ENCODE assay signal across 10 cellular contexts in the genomic region with DNA sequence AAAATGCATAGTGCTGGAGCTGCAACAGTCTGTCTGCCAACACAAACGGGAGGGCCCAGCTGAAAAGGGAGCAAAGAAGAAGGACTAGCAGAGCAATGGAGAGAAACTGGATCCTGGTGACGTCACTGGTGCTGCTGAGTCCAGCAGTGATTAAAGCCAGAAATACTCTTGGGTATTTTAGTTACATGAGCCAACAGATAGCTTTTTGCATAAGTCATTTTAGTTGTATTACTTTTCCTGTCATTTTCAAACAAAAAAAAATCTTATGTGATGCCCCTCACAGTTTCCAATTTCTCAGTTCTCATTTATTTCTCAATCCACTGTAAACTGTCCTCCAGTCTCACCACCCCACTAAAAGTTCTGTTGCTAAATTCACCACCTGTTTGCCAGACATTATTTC. TPM values are rescaled to one million over a fixed set of nuclear protein-coding genes. Genes with fewer than 3 reads are reported as not detected.
DNase-seq lines count a peak whose midpoint lies in the region; ATAC-seq, FAIRE-seq and TF ChIP-seq lines count a peak whose summit lies in the region.
"Had no signal": no experiment of that assay in that cellular context is flagged by ENCODE, and none has a peak within 500 bp of the region (broad histone marks: within the 10 kb centered on the region; RNA-seq: fewer than 3 reads in every experiment).

No MANE protein-coding gene starts in this region.

- H2BK20ac ChIP-seq in IMR-90 (ENCODE audit: low read depth, low read length): peak overlapping the region; percentile 70

- POLR2A ChIA-PET in IMR-90 (lab: Charles Lee; ENCODE audit: unreplicated experiment): interaction anchor here (0.6 kb wide), 1 partner anchor 25 kb away, joined by 18 read pairs; no protein-coding TSS in a partner anchor
- POLR2A ChIA-PET in naive thymus-derived CD8-positive, alpha-beta T cell (lab: Charles Lee): interaction anchor here (0.6 kb wide), 1 partner anchor 239 kb away, joined by 3 read pairs; no protein-coding TSS in a partner anchor

- TF ChIP-seq RAD21 in IMR-90 (IDR thresholded peaks at IDR 0.05; ENCODE audit: low read length): no peak

- no peaks in the 10 kb centered on the region for H3K36me3 Mint-ChIP-seq in naive thymus-derived CD8-positive, alpha-beta T cell

- CTCF ChIA-PET in IMR-90 (lab: Yijun Ruan, JAX): interaction anchor here (0.6 to 1.1 kb wide), 4 partner anchors 8 to 179 kb away, joined by 3 read pairs; no protein-coding TSS in a partner anchor

- H3K4me1 Mint-ChIP-seq in naive thymus-derived CD8-positive, alpha-beta T cell: peaks cover 0 to 1% (median 0%) of the 10 kb centered on the region in 4 donors

- 0% methylated on average over 1 of the region's 2 CpGs; no CpG with 5 or more reads in 1 of the 2 experiments for WGBS in IMR-90 (ENCODE audit: extremely low coverage in 2 of 2, insufficient read length in 1 of 2), 2 experiments

- TF ChIP-seq POLR2A in IMR-90 (IDR thresholded peaks at IDR 0.05; ENCODE audit: low read depth, low read length): no peak

- dilution Hi-C loops in IMR-90 (cut with HindIII; ENCODE audit: low sequenced_read_pairs, unreplicated experiment): no loop called here

- H3K79me1 ChIP-seq in IMR-90 (ENCODE audit: low read depth in 1 of 2, low read length in 2 of 2): peaks cover 0 to 10% of the 10 kb centered on the region in 2 experiments; a peak in 1 of 4 replicates

- intact Hi-C loops in IMR-90 (cut with micrococcal nuclease) (no loop called here), left colon (cut with DNase I, micrococcal nuclease) (no loop called here)

- peak; percentile 99 for DNase-seq in IMR-90
- DNase-seq in cardiac fibroblast (ENCODE audit: low read depth in 2 of 2): peak; percentile 96
- peak; percentile 18 to 30 for DNase-seq in left colon
- DNase-seq in thoracic aorta (ENCODE audit: low spot score): peak; percentile 52
- no peak for DNase-seq in naive thymus-derived CD8-positive, alpha-beta T cell
- no peak for DNase-seq in GM19239 (ENCODE audit: insufficient read length, low spot score)
- DNase-seq in NCI-H2171 treated with DMSO at 0.1 percent for 48 hours (lab: John Stamatoyannopoulos, UW): no peak
- DNase-seq: cerebellar nuclear complex had no signal

- no peak overlapping the region for H4K5ac ChIP-seq in IMR-90 (ENCODE audit: low read depth, low read length)

- H3K4me1 ChIP-seq in IMR-90 (ENCODE audit: control insufficient read depth, insufficient read depth, low read length) (peaks cover 11% of the 10 kb centered on the region), thoracic aorta (ENCODE audit: control insufficient read depth in 1 of 2, low read depth in 2 of 2) (peaks cover 22 to 29% of the 10 kb centered on the region in 2 donors)
- H3K4me1 ChIP-seq: parathyroid adenoma had no signal

- peak overlapping the region; percentile 57; the same call in 1 of the 2 replicates for H3K4ac ChIP-seq in IMR-90 (ENCODE audit: low read depth, low read length)

- in situ Hi-C loops in IMR-90 (cut with MboI; ENCODE audit: low sequenced_read_pairs): no loop called here

- no peak overlapping the region for H3K4me3 Mint-ChIP-seq in naive thymus-derived CD8-positive, alpha-beta T cell

- peak overlapping the region; percentile 84; the same call in 1 of the 3 replicates for H2BK15ac ChIP-seq in IMR-90 (ENCODE audit: low read depth, low read length)

- FAIRE-seq in GM19239 (lab: Jason Lieb, UNC): no peak

- no peak overlapping the region for H3K4me3 ChIP-seq in IMR-90 (ENCODE audit: insufficient read depth, low read depth, low read length)
- H3K4me3 ChIP-seq in cardiac fibroblast (replicated peaks in 1 of 2; ENCODE audit: low read depth in 2 of 2, low read length in 2 of 2): no peak overlapping the region
- H3K4me3 ChIP-seq in thoracic aorta: peak overlapping the region; percentile 25

- no peak overlapping the region for H2AFZ ChIP-seq in IMR-90 (replicated peaks; ENCODE audit: low read length, poor library complexity)
- H2AFZ ChIP-seq: parathyroid adenoma had no signal

- H2BK5ac ChIP-seq in IMR-90 (ENCODE audit: low read depth, low read length, poor library complexity, severe bottlenecking): peak overlapping the region; percentile 91

- ATAC-seq in IMR-90 (ENCODE audit: low read depth) (peak; percentile 77), left colon (no peak), thoracic aorta (ENCODE audit: insufficient number of reproducible peaks, low FRiP score, low read depth) (peak; percentile 90), GM18861 (IDR thresholded peaks at IDR 0.05; ENCODE audit: unreplicated experiment) (no peak)
- ATAC-seq in naive thymus-derived CD8-positive, alpha-beta T cell: no peak

- no peak for TF ChIP-seq CTCF in IMR-90 (conservative IDR thresholded peaks at IDR 0.05; ENCODE audit: low read depth, low read length)
- TF ChIP-seq CTCF in cardiac fibroblast (IDR thresholded peaks at IDR 0.05; ENCODE audit: low read depth, low read length): no peak
- no peak for TF ChIP-seq CTCF in thoracic aorta (IDR thresholded peaks at IDR 0.05)

- no peaks in the 10 kb centered on the region for H3K27me3 ChIP-seq in IMR-90 (ENCODE audit: control insufficient read depth, insufficient read depth, low read length)
- no peaks in the 10 kb centered on the region for H3K27me3 ChIP-seq in thoracic aorta (replicated peaks; ENCODE audit: insufficient read depth)

- H4K91ac ChIP-seq in IMR-90 (ENCODE audit: insufficient read depth, low read depth, low read length): peak overlapping the region; percentile 77; the same call in 1 of the 2 replicates

- H3K27ac Mint-ChIP-seq in naive thymus-derived CD8-positive, alpha-beta T cell: no peak overlapping the region

- H3K4me2 ChIP-seq in IMR-90 (ENCODE audit: low read depth, low read length): peak overlapping the region; percentile 47; the same call in 1 of the 2 replicates

- no TSS peak for BruUV-seq in IMR-90 (replicated peaks; lab: Mats Ljungman, UMichigan)

- no peaks in the 10 kb centered on the region for H4K20me1 ChIP-seq in IMR-90 (ENCODE audit: insufficient read depth, low read length)

- H3K18ac ChIP-seq in IMR-90 (ENCODE audit: low read depth, low read length): peak overlapping the region; percentile 61; the same call in 1 of the 2 replicates

- peak overlapping the region; percentile 26; the same call in 1 of the 2 replicates for H3K14ac ChIP-seq in IMR-90 (replicated peaks; ENCODE audit: low read depth, low read length)

- H3K9me3 ChIP-seq in IMR-90 (ENCODE audit: control insufficient read depth, insufficient read depth, low read length) (no peaks in the 10 kb centered on the region), thoracic aorta (no peaks in the 10 kb centered on the region)

- H3K9ac ChIP-seq in IMR-90 (ENCODE audit: low read depth, low read length): peak overlapping the region; percentile 24; the same call in 1 of the 2 replicates
- H3K9ac ChIP-seq: parathyroid adenoma had no signal

- peaks cover 9% of the 10 kb centered on the region; the same call in 1 of the 2 replicates for H3K9me1 ChIP-seq in IMR-90 (ENCODE audit: insufficient read depth, low read length)

- no peaks in the 10 kb centered on the region for H3K9me3 Mint-ChIP-seq in naive thymus-derived CD8-positive, alpha-beta T cell

- H2AK9ac ChIP-seq in IMR-90 (replicated peaks; ENCODE audit: low read depth, low read length, poor library complexity): no peak overlapping the region

- peak overlapping the region; percentile 80 for H2BK120ac ChIP-seq in IMR-90 (ENCODE audit: low read depth, low read length)

- H3K27ac ChIP-seq in IMR-90 (ENCODE audit: insufficient read depth, low read length) (peak overlapping the region; percentile 18), thoracic aorta (peak overlapping the region; percentile 46 to 69)
- H3K27ac ChIP-seq: parathyroid adenoma had no signal

- H3K27me3 Mint-ChIP-seq in naive thymus-derived CD8-positive, alpha-beta T cell: peaks cover 0 to 3% (median 0%) of the 10 kb centered on the region in 5 donors

- H3K56ac ChIP-seq in IMR-90 (ENCODE audit: extremely low read depth, insufficient read depth, low read length): peak overlapping the region; percentile 50

- 0 out of 2 replicates have a peak overlapping the region, but pooled peaks have one; percentile 6 for H3K23ac ChIP-seq in IMR-90 (ENCODE audit: low read depth, low read length)

- peak overlapping the region; percentile 71 to 79 for H4K8ac ChIP-seq in IMR-90 (ENCODE audit: low read depth in 2 of 2, low read length in 2 of 2)

- H2AK5ac ChIP-seq in IMR-90 (ENCODE audit: low read depth, low read length): no peak overlapping the region

- H3K36me3 ChIP-seq in IMR-90 (ENCODE audit: control insufficient read depth, insufficient read depth, low read length) (no peaks in the 10 kb centered on the region), thoracic aorta (no peaks in the 10 kb centered on the region)

TF ChIP-seq in IMR-90, 13 proteins besides CTCF, POLR2A, EP300 and RAD21:
- TF ChIP-seq MAFK (IDR thresholded peaks at IDR 0.05; ENCODE audit: low read depth, low read length) (peak; percentile 2; the same call in 1 of the 2 replicates), RCOR1 (IDR thresholded peaks at IDR 0.05; ENCODE audit: insufficient replicate concordance, low read length) (no peak), SMC3 (IDR thresholded peaks at IDR 0.05; ENCODE audit: low read depth, low read length) (no peak; the same call in 1 of the 2 replicates), BHLHE40 (IDR thresholded peaks at IDR 0.05; ENCODE audit: low read depth, low read length) (no peak), RFX5 (IDR thresholded peaks at IDR 0.05; ENCODE audit: low read depth, low read length) (0 out of 2 replicates have a peak, but pooled peaks have one; percentile 10), FOS (IDR thresholded peaks at IDR 0.05; ENCODE audit: low read depth, low read length) (peak; percentile 42; the same call in 1 of the 2 replicates), MAZ (IDR thresholded peaks at IDR 0.05; ENCODE audit: borderline replicate concordance, low read depth, low read length) (no peak), CEBPB (IDR thresholded peaks at IDR 0.05; ENCODE audit: low read depth, low read length) (peak; percentile 45)
- TF ChIP-seq, protein P1, sequence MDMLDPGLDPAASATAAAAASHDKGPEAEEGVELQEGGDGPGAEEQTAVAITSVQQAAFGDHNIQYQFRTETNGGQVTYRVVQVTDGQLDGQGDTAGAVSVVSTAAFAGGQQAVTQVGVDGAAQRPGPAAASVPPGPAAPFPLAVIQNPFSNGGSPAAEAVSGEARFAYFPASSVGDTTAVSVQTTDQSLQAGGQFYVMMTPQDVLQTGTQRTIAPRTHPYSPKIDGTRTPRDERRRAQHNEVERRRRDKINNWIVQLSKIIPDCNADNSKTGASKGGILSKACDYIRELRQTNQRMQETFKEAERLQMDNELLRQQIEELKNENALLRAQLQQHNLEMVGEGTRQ (IDR thresholded peaks at IDR 0.05; ENCODE audit: low read depth, low read length): no peak

RNA-seq across cellular contexts. Expression of a gene that starts 38.7 kb away (rescaled TPM):
- total RNA-seq in IMR-90 (2012; rRNA removed): 297 and 467 TPM in 2 replicates
- 82.8 and 89.0 TPM in 2 replicates for polyA plus RNA-seq in IMR-90 (2012; rRNA removed)
- 23.2 and 34.7 TPM in 2 replicates for polyA plus RNA-seq in IMR-90 (2012; cell fraction: cytosol; rRNA removed)
- 11.9 and 86.4 TPM in 2 replicates for polyA plus RNA-seq in IMR-90 (2012; cell fraction: nucleus; rRNA removed; ENCODE audit: low replicate concordance)
- 10 to 100 TPM; 44.0 to 61.3 TPM for total RNA-seq in left colon
- total RNA-seq in thoracic aorta: 100 to 1,000 TPM; 118 to 155 TPM
- total RNA-seq in naive thymus-derived CD8-positive, alpha-beta T cell: 10 to 100 TPM; 46.2 to 58.2 TPM
- polyA plus RNA-seq in naive thymus-derived CD8-positive, alpha-beta T cell: 10 to 100 TPM; 21.6 to 44.5 (median 39.2) TPM

Comparison
In these comparisons a context has a peak if more than half of its experiments do, and no peak if none do; other contexts are left out.
1. ATAC-seq: peak in IMR-90 (single experiment) and thoracic aorta (single experiment); none in left colon (single experiment), naive thymus-derived CD8-positive, alpha-beta T cell (0 of 2) and GM18861 (single experiment).
2. DNase-seq: peak in IMR-90 (single experiment), cardiac fibroblast (2 of 2), left colon (2 of 2) and thoracic aorta (single experiment); none in naive thymus-derived CD8-positive, alpha-beta T cell (0 of 10), GM19239 (single experiment) and NCI-H2171 treated with DMSO at 0.1 percent for 48 hours (single experiment).